ENCODE assay signal across 14 cellular contexts in genomic region chr2:10369269-10370255, GRCh38.
A peak's percentile ranks its signal among the peaks of the same experiment; 100 is the strongest.
DNase-seq lines count a peak whose midpoint lies in the region; ATAC-seq and TF ChIP-seq lines count a peak whose summit lies in the region.
"Had no signal": no experiment of that assay in that cellular context is flagged by ENCODE, and none has a peak within 500 bp of the region (broad histone marks: within the 10 kb centered on the region; RNA-seq: fewer than 3 reads in every experiment).

No MANE protein-coding gene starts in this region.

- no peaks in the 10 kb centered on the region for H3K36me3 ChIP-seq in transverse colon
- H3K36me3 ChIP-seq in uterus: no peaks in the 10 kb centered on the region
- H3K36me3 ChIP-seq: ascending aorta had no signal

- TF ChIP-seq CTCF in WTC11 (IDR thresholded peaks at IDR 0.05): no peak
- no peak for TF ChIP-seq CTCF in transverse colon (IDR thresholded peaks at IDR 0.05)
- TF ChIP-seq CTCF in uterus (IDR thresholded peaks at IDR 0.05): no peak

- no peak for ATAC-seq in activated naive CD8-positive, alpha-beta T cell treated with anti-CD3 and anti-CD28 coated beads, Interleukin-2, amount 50 U/mL, for 24 hours
- ATAC-seq in WTC11: no peak
- no peak for ATAC-seq in memory B cell (ENCODE audit: low read depth)

- intact Hi-C loops in transverse colon (cut with DNase I; ENCODE audit: low total_unique reads): no loop called here
- intact Hi-C loops in uterus (cut with DNase I; ENCODE audit: low total_unique reads): no loop called here

- H3K4me1 ChIP-seq in transverse colon (peaks cover 0 to 16% (median 6%) of the 10 kb centered on the region in 4 donors), uterus (peaks cover 0 to 5% of the 10 kb centered on the region in 2 donors)
- H3K4me1 ChIP-seq: ascending aorta had no signal

- no peaks in the 10 kb centered on the region for H3K9me3 Mint-ChIP-seq in activated naive CD8-positive, alpha-beta T cell (ENCODE audit: low read depth)
- H3K9me3 Mint-ChIP-seq in activated naive CD8-positive, alpha-beta T cell treated with anti-CD3 and anti-CD28 coated beads, Interleukin-2, amount 50 U/mL, for 24 hours: no peaks in the 10 kb centered on the region
- H3K9me3 Mint-ChIP-seq in WTC11 (no peaks in the 10 kb centered on the region), memory B cell (no peaks in the 10 kb centered on the region)

- DNase-seq in activated naive CD8-positive, alpha-beta T cell treated with anti-CD3 and anti-CD28 coated beads, Interleukin-2, amount 50 U/mL, for 24 hours: no peak
- DNase-seq in WTC11 (ENCODE audit: low spot score) (no peak), memory B cell (ENCODE audit: low spot score in 2 of 2) (no peak), transverse colon (peak; percentile 42), uterus (no peak), cerebellar cortex (ENCODE audit: low spot score) (no peak), H4 (ENCODE audit: low spot score) (no peak)
- DNase-seq: ACHN; activated CD4-positive, alpha-beta T cell treated with anti-CD3 and anti-CD28 coated beads, Interleukin-2, amount 50 U/mL, for 4 hours; glutamatergic neuron; SHP77 treated with DMSO at 0.1 percent for 48 hours; T-helper 9 cell had no signal

- peaks cover 54% of the 10 kb centered on the region for H3K4me1 Mint-ChIP-seq in activated naive CD8-positive, alpha-beta T cell (ENCODE audit: low read depth)
- H3K4me1 Mint-ChIP-seq in activated naive CD8-positive, alpha-beta T cell treated with anti-CD3 and anti-CD28 coated beads, Interleukin-2, amount 50 U/mL, for 24 hours: peaks cover 37% of the 10 kb centered on the region
- H3K4me1 Mint-ChIP-seq in WTC11 (peaks cover under 1% of the 10 kb centered on the region), memory B cell (peaks cover 40% of the 10 kb centered on the region)

- no peaks in the 10 kb centered on the region for H3K27me3 Mint-ChIP-seq in activated naive CD8-positive, alpha-beta T cell
- H3K27me3 Mint-ChIP-seq in activated naive CD8-positive, alpha-beta T cell treated with anti-CD3 and anti-CD28 coated beads, Interleukin-2, amount 50 U/mL, for 24 hours: no peaks in the 10 kb centered on the region
- H3K27me3 Mint-ChIP-seq in WTC11 (ENCODE audit: low read depth): no peaks in the 10 kb centered on the region
- H3K27me3 Mint-ChIP-seq in memory B cell: no peaks in the 10 kb centered on the region

- CTCF ChIA-PET in WTC11 (lab: Charles Lee): interaction anchor here (0.6 to 1.3 kb wide), 5 partner anchors 8 to 44 kb away, joined by 3 to 4 read pairs (median 3); no protein-coding TSS in a partner anchor

- peaks cover 2% of the 10 kb centered on the region for H3K36me3 Mint-ChIP-seq in activated naive CD8-positive, alpha-beta T cell
- H3K36me3 Mint-ChIP-seq in activated naive CD8-positive, alpha-beta T cell treated with anti-CD3 and anti-CD28 coated beads, Interleukin-2, amount 50 U/mL, for 24 hours (ENCODE audit: low read depth): peaks cover 4% of the 10 kb centered on the region
- H3K36me3 Mint-ChIP-seq in WTC11 (no peaks in the 10 kb centered on the region), memory B cell (peaks cover 5% of the 10 kb centered on the region)

- no peak for TF ChIP-seq POLR2A in transverse colon (IDR thresholded peaks at IDR 0.05)
- no peak for TF ChIP-seq POLR2A in uterus (IDR thresholded peaks at IDR 0.05)

- in situ Hi-C loops in transverse colon (cut with MboI; ENCODE audit: low pct_ligation_motif_present in 1 of 4, low pct_unique_long_range_greater_than_20kb in 1 of 4, low sequenced_read_pairs in 3 of 4): no loop called here

- H3K9me3 ChIP-seq in transverse colon (no peaks in the 10 kb centered on the region), uterus (no peaks in the 10 kb centered on the region)
- H3K9me3 ChIP-seq: ascending aorta had no signal

- H3K27me3 ChIP-seq in transverse colon (no peaks in the 10 kb centered on the region), uterus (no peaks in the 10 kb centered on the region)
- H3K27me3 ChIP-seq: ascending aorta had no signal

- H3K27ac ChIP-seq in transverse colon (peak overlapping the region in 1 of 4 donors; percentile 29), uterus (no peak overlapping the region)
- H3K27ac ChIP-seq: ascending aorta had no signal

- H3K27ac Mint-ChIP-seq in activated naive CD8-positive, alpha-beta T cell: peak overlapping the region; percentile 68
- H3K27ac Mint-ChIP-seq in activated naive CD8-positive, alpha-beta T cell treated with anti-CD3 and anti-CD28 coated beads, Interleukin-2, amount 50 U/mL, for 24 hours: no peak overlapping the region
- H3K27ac Mint-ChIP-seq in WTC11: peak overlapping the region; percentile 60
- peak overlapping the region; percentile 62 for H3K27ac Mint-ChIP-seq in memory B cell

- TF ChIP-seq EP300 in transverse colon (IDR thresholded peaks at IDR 0.05; ENCODE audit: low read depth): no peak

- no peak overlapping the region for H3K4me3 Mint-ChIP-seq in activated naive CD8-positive, alpha-beta T cell
- H3K4me3 Mint-ChIP-seq in activated naive CD8-positive, alpha-beta T cell treated with anti-CD3 and anti-CD28 coated beads, Interleukin-2, amount 50 U/mL, for 24 hours: no peak overlapping the region
- H3K4me3 Mint-ChIP-seq in WTC11 (no peak overlapping the region), memory B cell (no peak overlapping the region)

- H3K4me3 ChIP-seq in transverse colon (no peak overlapping the region), uterus (no peak overlapping the region)
- H3K4me3 ChIP-seq: ascending aorta had no signal

- POLR2A ChIA-PET in WTC11 (lab: Charles Lee): no interaction called here

- WGBS in transverse colon (ENCODE audit: low coverage in 1 of 2), 2 donors: 80 to 88% methylated on average over 12 to 14 of the region's 14 CpGs

TF ChIP-seq in WTC11, 78 proteins besides CTCF, POLR2A, EP300 and RAD21:
- TF ChIP-seq NR1H2 (CRISPR knock-in tag; IDR thresholded peaks at IDR 0.05) (no peak), PREB (CRISPR knock-in tag; IDR thresholded peaks at IDR 0.05; ENCODE audit: borderline replicate concordance) (no peak)
